In the genomic region with DNA sequence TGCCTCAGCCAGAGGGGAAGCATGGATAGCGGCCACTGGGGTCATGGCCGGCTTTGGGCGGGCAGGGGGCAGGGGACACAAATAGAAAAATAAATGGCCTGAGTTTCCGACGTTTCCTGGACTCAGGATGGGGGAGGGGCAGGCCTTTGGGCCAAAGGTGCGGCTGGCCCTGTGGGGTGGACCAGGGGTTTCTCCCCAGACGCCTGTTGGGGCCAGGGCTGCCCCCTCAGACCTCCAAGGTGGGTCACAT, we compare ENCODE assay signal across 21 cellular contexts. TPM values are rescaled to one million over a fixed set of nuclear protein-coding genes. Genes with fewer than 3 reads are reported as not detected.
DNase-seq lines count a peak whose midpoint lies in the region; ATAC-seq and TF ChIP-seq lines count a peak whose summit lies in the region.
"Had no signal": no experiment of that assay in that cellular context is flagged by ENCODE, and none has a peak within 500 bp of the region (broad histone marks: within the 10 kb centered on the region; RNA-seq: fewer than 3 reads in every experiment).

No MANE protein-coding gene starts in this region.

- H3K27me3 Mint-ChIP-seq in GM23338 (ENCODE audit: insufficient read depth, low read depth, poor library complexity): peaks cover 23% of the 10 kb centered on the region
- peaks cover 8% of the 10 kb centered on the region for H3K27me3 Mint-ChIP-seq in activated T-helper 17 cell treated with anti-CD3 and anti-CD28 coated beads, Interleukin-2, amount 50 U/mL, for 72 hours

- H3K9me3 ChIP-seq in liver (ENCODE audit: control insufficient read depth in 4 of 4, low read length in 3 of 4) (no peaks in the 10 kb centered on the region), tibial artery (no peaks in the 10 kb centered on the region)
- H3K9me3 ChIP-seq: SK-N-SH had no signal

- H2AFZ ChIP-seq in GM23338: peak overlapping the region; percentile 90; the same call in 1 of the 2 replicates
- H2AFZ ChIP-seq: PC-9 had no signal

- H3K4me1 Mint-ChIP-seq in GM23338: peaks cover 32% of the 10 kb centered on the region
- peaks cover 4% of the 10 kb centered on the region for H3K4me1 Mint-ChIP-seq in activated T-helper 17 cell treated with anti-CD3 and anti-CD28 coated beads, Interleukin-2, amount 50 U/mL, for 72 hours

- no peak for ATAC-seq in GM23338
- no peak for ATAC-seq in activated T-helper 17 cell treated with anti-CD3 and anti-CD28 coated beads, Interleukin-2, amount 50 U/mL, for 72 hours (replicated peaks)

- no peak overlapping the region for H3K4me3 Mint-ChIP-seq in GM23338
- peak overlapping the region; percentile 83 for H3K4me3 Mint-ChIP-seq in activated T-helper 17 cell treated with anti-CD3 and anti-CD28 coated beads, Interleukin-2, amount 50 U/mL, for 72 hours
- H3K4me3 Mint-ChIP-seq: WTC11 had no signal

- H3K9me3 Mint-ChIP-seq in GM23338: no peaks in the 10 kb centered on the region
- no peaks in the 10 kb centered on the region for H3K9me3 Mint-ChIP-seq in activated T-helper 17 cell treated with anti-CD3 and anti-CD28 coated beads, Interleukin-2, amount 50 U/mL, for 72 hours
- H3K9me3 Mint-ChIP-seq: activated naive CD4-positive, alpha-beta T cell treated with anti-CD3 and anti-CD28 coated beads, Interleukin-2, amount 50 U/mL, for 72 hours; WTC11 had no signal

- no peak overlapping the region for H3K27ac Mint-ChIP-seq in GM23338
- no peak overlapping the region for H3K27ac Mint-ChIP-seq in activated T-helper 17 cell treated with anti-CD3 and anti-CD28 coated beads, Interleukin-2, amount 50 U/mL, for 72 hours
- H3K27ac Mint-ChIP-seq: CD4-positive, CD25-positive, alpha-beta regulatory T cell; WTC11 had no signal

- TF ChIP-seq CTCF in GM23338 (conservative IDR thresholded peaks at IDR 0.05; ENCODE audit: low read depth in 2 of 2) (no peak), liver (IDR thresholded peaks at IDR 0.05; ENCODE audit: low read depth, low read length, missing input control) (no peak), tibial artery (IDR thresholded peaks at IDR 0.05) (no peak)

- H3K79me2 ChIP-seq in GM23338 (replicated peaks; ENCODE audit: insufficient read depth): no peaks in the 10 kb centered on the region

- no peak for TF ChIP-seq RAD21 in liver (IDR thresholded peaks at IDR 0.05)

- no peak for DNase-seq in GM23338 (ENCODE audit: low spot score)
- no peak for DNase-seq in DMS153 (lab: John Stamatoyannopoulos, UW)
- no peak for DNase-seq in tibial artery
- no peak for DNase-seq in NCI-H1417 treated with DMSO at 0.1 percent for 48 hours (lab: John Stamatoyannopoulos, UW)
- no peak for DNase-seq in activated CD4-positive, alpha-beta T cell treated with anti-CD3 and anti-CD28 coated beads, Interleukin-2, amount 50 U/mL, for 1 hour
- DNase-seq: activated T-cell treated with anti-CD3 and anti-CD28 coated beads, Interleukin-2, amount 50 U/mL, for 48 hours; cerebellar nuclear complex; effector memory CD4-positive, alpha-beta T cell; NCI-H1436 treated with DMSO at 0.1 percent for 48 hours; NCI-H82; SK-N-SH had no signal

- WGBS in liver: 18% methylated on average over 7 of the region's 7 CpGs

- no peaks in the 10 kb centered on the region for H3K36me3 ChIP-seq in GM23338 (ENCODE audit: insufficient read depth)
- no peaks in the 10 kb centered on the region for H3K36me3 ChIP-seq in liver (ENCODE audit: control insufficient read depth in 4 of 4, insufficient read depth in 3 of 4, low read depth in 1 of 4, low read length in 3 of 4)
- no peaks in the 10 kb centered on the region for H3K36me3 ChIP-seq in tibial artery

- H3K9ac ChIP-seq in liver (ENCODE audit: low read depth in 1 of 2, low read length in 2 of 2): no peak overlapping the region
- H3K9ac ChIP-seq: SK-N-SH had no signal

- no peaks in the 10 kb centered on the region for H3K27me3 ChIP-seq in GM23338 (ENCODE audit: insufficient read depth)
- peaks cover 0 to 2% (median 0%) of the 10 kb centered on the region in 4 donors for H3K27me3 ChIP-seq in liver (ENCODE audit: control insufficient read depth in 4 of 4, insufficient read depth in 4 of 4, low read length in 3 of 4)
- peaks cover 0 to 71% of the 10 kb centered on the region in 2 donors for H3K27me3 ChIP-seq in tibial artery

- H3K4me3 ChIP-seq in GM23338: no peak overlapping the region
- no peak overlapping the region for H3K4me3 ChIP-seq in liver (ENCODE audit: low read depth in 1 of 3, low read length in 3 of 3)
- peak overlapping the region in 1 of 7 experiments; percentile 11 for H3K4me3 ChIP-seq in skin epidermis
- no peak overlapping the region for H3K4me3 ChIP-seq in tibial artery
- H3K4me3 ChIP-seq: PC-9 had no signal

- H3K9me2 ChIP-seq in GM23338 (ENCODE audit: insufficient read depth): no peaks in the 10 kb centered on the region
- H3K9me2 ChIP-seq: SK-N-SH had no signal

- H3K4me1 ChIP-seq in GM23338 (ENCODE audit: insufficient read depth): peaks cover 6% of the 10 kb centered on the region; the same call in 1 of the 2 replicates
- H3K4me1 ChIP-seq in liver (ENCODE audit: control insufficient read depth in 4 of 4, insufficient read depth in 4 of 4, low read length in 3 of 4): peaks cover 0 to 17% (median 7%) of the 10 kb centered on the region in 4 donors
- H3K4me1 ChIP-seq in tibial artery: peaks cover 0 to 6% (median 0%) of the 10 kb centered on the region in 4 donors

- H3K4me2 ChIP-seq in GM23338: no peak overlapping the region
- H3K4me2 ChIP-seq: PC-9, SK-N-SH had no signal

- no peaks in the 10 kb centered on the region for H3F3A ChIP-seq in GM23338 (replicated peaks; ENCODE audit: low read depth)

- no peaks in the 10 kb centered on the region for H4K20me1 ChIP-seq in GM23338 (replicated peaks; ENCODE audit: insufficient read depth)

- no peak overlapping the region for H3K27ac ChIP-seq in GM23338 (ENCODE audit: low read depth)
- peak overlapping the region; percentile 17 to 59 for H3K27ac ChIP-seq in liver (ENCODE audit: low read depth in 1 of 2, low read length in 2 of 2)
- H3K27ac ChIP-seq in skin epidermis: peak overlapping the region in 14 of 21 experiments; percentile 4 to 85 (median 57)
- H3K27ac ChIP-seq in tibial artery: no peak overlapping the region
- H3K27ac ChIP-seq: HL-60, PC-9 had no signal

- H3K36me3 Mint-ChIP-seq in GM23338 (ENCODE audit: low read depth): no peaks in the 10 kb centered on the region
- peaks cover 5% of the 10 kb centered on the region for H3K36me3 Mint-ChIP-seq in activated T-helper 17 cell treated with anti-CD3 and anti-CD28 coated beads, Interleukin-2, amount 50 U/mL, for 72 hours (ENCODE audit: low read depth)
- H3K36me3 Mint-ChIP-seq: activated naive CD4-positive, alpha-beta T cell treated with anti-CD3 and anti-CD28 coated beads, Interleukin-2, amount 50 U/mL, for 72 hours; CD4-positive, CD25-positive, alpha-beta regulatory T cell; WTC11 had no signal

- intact Hi-C loops in tibial artery (cut with DNase I; ENCODE audit: low total_unique reads): no loop called here

TF ChIP-seq in GM23338, 12 proteins besides CTCF, POLR2A, EP300 and RAD21 (continues in another document):
- no peak for TF ChIP-seq EZH2 (IDR thresholded peaks at IDR 0.05; ENCODE audit: low read depth, unreplicated experiment)

TF ChIP-seq in liver, 16 proteins besides CTCF, POLR2A, EP300 and RAD21:
- TF ChIP-seq RXRA (IDR thresholded peaks at IDR 0.05) (peak in 1 of 2 donors; percentile 16), NR2F2 (IDR thresholded peaks at IDR 0.05) (peak; percentile 73), JUND (IDR thresholded peaks at IDR 0.05) (no peak)

RNA-seq across cellular contexts. Expression of gene TCEA2, which starts 6.4 kb away (rescaled TPM):
- 15.0 and 21.0 TPM in 2 replicates for total RNA-seq in GM23338 (2014; rRNA removed; shearing (Covaris generic))
- polyA plus RNA-seq in GM23338 (2016; fragmentation: Nextera tagmentation; extraction: Ambion mirVana) (54.4 and 58.9 TPM in 2 replicates), liver (10 to 100 TPM; 17.2 to 22.6 TPM)
- 10 to 100 TPM; 52.0 to 79.9 TPM for total RNA-seq in activated T-helper 17 cell treated with anti-CD3 and anti-CD28 coated beads, Interleukin-2, amount 50 U/mL, for 72 hours
- 1 to 10 TPM; 4.6 to 6.4 TPM for total RNA-seq in liver

RNA-seq across cellular contexts. Expression of gene SOX18, which starts 7.1 kb away (rescaled TPM):
- 0.21 TPM in 1 of 2 replicates, not detected in the other for total RNA-seq in GM23338 (2014; rRNA removed; shearing (Covaris generic))
- polyA plus RNA-seq in GM23338 (2016; fragmentation: Nextera tagmentation; extraction: Ambion mirVana): not detected in 2 replicates
- under 1 TPM; 0.13 to 0.22 TPM for total RNA-seq in activated T-helper 17 cell treated with anti-CD3 and anti-CD28 coated beads, Interleukin-2, amount 50 U/mL, for 72 hours
- total RNA-seq in liver: 1 to 10 TPM; 2.1 to 3.1 TPM
- polyA plus RNA-seq in liver: 1 to 10 TPM; 1.1 to 5.8 TPM
- total RNA-seq: activated CD8-positive, alpha-beta memory T cell treated with anti-CD3 and anti-CD28 coated beads for 36 hours; CD4-positive, CD25-positive, alpha-beta regulatory T cell; M059J; PC-9 had no signal
- polyA plus RNA-seq: CD4-positive, CD25-positive, alpha-beta regulatory T cell; SK-N-SH had no signal

RNA-seq across cellular contexts. Expression of gene C20orf204, which starts 20.6 kb away (rescaled TPM):
- total RNA-seq in GM23338 (2014; rRNA removed; shearing (Covaris generic)): 0.73 and 0.85 TPM in 2 replicates
- polyA plus RNA-seq in GM23338 (2016; fragmentation: Nextera tagmentation; extraction: Ambion mirVana) (0.68 and 0.82 TPM in 2 replicates), liver (under 1 TPM; 0.07 to 0.10 TPM)
- total RNA-seq in activated T-helper 17 cell treated with anti-CD3 and anti-CD28 coated beads, Interleukin-2, amount 50 U/mL, for 72 hours: 10 to 100 TPM; 12.8 to 21.5 TPM
- under 1 TPM; 0.14 to 0.59 TPM for total RNA-seq in liver

RNA-seq across cellular contexts. Expression of gene RGS19, which starts 22.8 kb away (rescaled TPM):
- 15.0 and 19.7 TPM in 2 replicates for total RNA-seq in GM23338 (2014; rRNA removed; shearing (Covaris generic))
- polyA plus RNA-seq in GM23338 (2016; fragmentation: Nextera tagmentation; extraction: Ambion mirVana): 12.5 and 13.1 TPM in 2 replicates
- total RNA-seq in activated T-helper 17 cell treated with anti-CD3 and anti-CD28 coated beads, Interleukin-2, amount 50 U/mL, for 72 hours: 10 to 100 TPM; 38.6 to 49.4 TPM
- 10 to 100 TPM in 1 of 2 donors, 1 to 10 TPM in 1; 6.7 to 12.9 TPM for total RNA-seq in liver
- polyA plus RNA-seq in liver: 1 to 10 TPM; 4.9 to 5.9 TPM

RNA-seq across cellular contexts. Expression of gene OPRL1, which starts 23.3 kb away (rescaled TPM):
- total RNA-seq in GM23338 (2014; rRNA removed; shearing (Covaris generic)): 0.74 and 1.1 TPM in 2 replicates
- polyA plus RNA-seq in GM23338 (2016; fragmentation: Nextera tagmentation; extraction: Ambion mirVana): 0.24 and 0.27 TPM in 2 replicates
- total RNA-seq in activated T-helper 17 cell treated with anti-CD3 and anti-CD28 coated beads, Interleukin-2, amount 50 U/mL, for 72 hours: under 1 TPM; 0.48 to 0.56 TPM
- under 1 TPM; 0.42 to 0.79 TPM for total RNA-seq in liver
- under 1 TPM; 0.04 to 0.28 TPM for polyA plus RNA-seq in liver

Comparison
In these comparisons a context has a peak if more than half of its experiments do, and no peak if none do; other contexts are left out.
1. H3K27ac ChIP-seq: peak in liver (2 of 2) and skin epidermis (14 of 21); none in GM23338 (single experiment) and tibial artery (0 of 2).